ENCODE assay signal across 13 cellular contexts in genomic region chr20:33531047-33531877, GRCh38. TPM values are rescaled to one million over a fixed set of nuclear protein-coding genes. Genes with fewer than 3 reads are reported as not detected.
DNase-seq lines count a peak whose midpoint lies in the region; ATAC-seq, FAIRE-seq and TF ChIP-seq lines count a peak whose summit lies in the region.
"Had no signal": no experiment of that assay in that cellular context is flagged by ENCODE, and none has a peak within 500 bp of the region (broad histone marks: within the 10 kb centered on the region; RNA-seq: fewer than 3 reads in every experiment).

No MANE protein-coding gene starts in this region.

- CTCF ChIA-PET in activated CD4-positive, alpha-beta T cell treated with anti-CD3 and anti-CD28 coated beads, Interleukin-2, amount 10 ng/mL, durations not matched to agents 7 days and 5 days (lab: Charles Lee) = interaction anchor here (0.6 to 1.1 kb wide), 3 partner anchors 10 to 402 kb away, joined by 3 to 4 read pairs (median 3); no protein-coding TSS in a partner anchor

- peak overlapping the region; percentile 47 for H3K27ac Mint-ChIP-seq in activated CD4-positive, alpha-beta T cell treated with anti-CD3 and anti-CD28 coated beads, Interleukin-2, amount 10 ng/mL, durations not matched to agents 7 days and 5 days
- H3K27ac Mint-ChIP-seq in astrocyte (ENCODE audit: unreplicated experiment) = no peak overlapping the region
- no peak overlapping the region for H3K27ac Mint-ChIP-seq in activated naive CD8-positive, alpha-beta T cell treated with anti-CD3 and anti-CD28 coated beads, Interleukin-2, amount 50 U/mL, for 24 hours
- H3K27ac Mint-ChIP-seq: B cell had no signal

- no peak for TF ChIP-seq CTCF in astrocyte (IDR thresholded peaks at IDR 0.05; ENCODE audit: insufficient read depth, low read depth, low read length)

- H3K27me3 ChIP-seq in astrocyte (ENCODE audit: insufficient read depth, low read length) (no peaks in the 10 kb centered on the region), thymus (ENCODE audit: control insufficient read depth, insufficient read depth) (no peaks in the 10 kb centered on the region), MG63 (no peaks in the 10 kb centered on the region)
- H3K27me3 ChIP-seq: neutrophil had no signal

- no peak overlapping the region for H3K4me3 Mint-ChIP-seq in activated CD4-positive, alpha-beta T cell treated with anti-CD3 and anti-CD28 coated beads, Interleukin-2, amount 10 ng/mL, durations not matched to agents 7 days and 5 days
- no peak overlapping the region for H3K4me3 Mint-ChIP-seq in astrocyte (ENCODE audit: unreplicated experiment)
- no peak overlapping the region for H3K4me3 Mint-ChIP-seq in activated naive CD8-positive, alpha-beta T cell treated with anti-CD3 and anti-CD28 coated beads, Interleukin-2, amount 50 U/mL, for 24 hours
- H3K4me3 Mint-ChIP-seq: B cell had no signal

- peak; percentile 6 for ATAC-seq in left lobe of liver
- ATAC-seq in activated naive CD8-positive, alpha-beta T cell treated with anti-CD3 and anti-CD28 coated beads, Interleukin-2, amount 50 U/mL, for 24 hours = no peak

- H3K9me3 ChIP-seq in astrocyte (ENCODE audit: insufficient read depth, low read depth, low read length) = no peaks in the 10 kb centered on the region
- no peaks in the 10 kb centered on the region for H3K9me3 ChIP-seq in thymus (ENCODE audit: control insufficient read depth)
- no peaks in the 10 kb centered on the region for H3K9me3 ChIP-seq in MG63
- H3K9me3 ChIP-seq: neutrophil had no signal

- H3K27me3 Mint-ChIP-seq in activated CD4-positive, alpha-beta T cell treated with anti-CD3 and anti-CD28 coated beads, Interleukin-2, amount 10 ng/mL, durations not matched to agents 7 days and 5 days = no peaks in the 10 kb centered on the region
- H3K27me3 Mint-ChIP-seq in astrocyte (ENCODE audit: low read depth, unreplicated experiment) = no peaks in the 10 kb centered on the region
- no peaks in the 10 kb centered on the region for H3K27me3 Mint-ChIP-seq in activated naive CD8-positive, alpha-beta T cell treated with anti-CD3 and anti-CD28 coated beads, Interleukin-2, amount 50 U/mL, for 24 hours
- H3K27me3 Mint-ChIP-seq: B cell had no signal

- no peak overlapping the region for H3K9ac ChIP-seq in astrocyte (ENCODE audit: low read length)

- no peak for FAIRE-seq in astrocyte (lab: Jason Lieb, UNC)
- FAIRE-seq: bronchial epithelial cell had no signal

- no peak overlapping the region for H3K27ac ChIP-seq in astrocyte (ENCODE audit: low read depth, low read length)
- H3K27ac ChIP-seq in thymus (ENCODE audit: low read depth) = peak overlapping the region; percentile 31
- H3K27ac ChIP-seq: HL-60, neutrophil had no signal

- peak overlapping the region; percentile 14 for H3K4me2 ChIP-seq in astrocyte (ENCODE audit: low read length)

- H3K9me3 Mint-ChIP-seq in activated CD4-positive, alpha-beta T cell treated with anti-CD3 and anti-CD28 coated beads, Interleukin-2, amount 10 ng/mL, durations not matched to agents 7 days and 5 days = no peaks in the 10 kb centered on the region
- no peaks in the 10 kb centered on the region for H3K9me3 Mint-ChIP-seq in astrocyte (ENCODE audit: unreplicated experiment)
- H3K9me3 Mint-ChIP-seq in activated naive CD8-positive, alpha-beta T cell treated with anti-CD3 and anti-CD28 coated beads, Interleukin-2, amount 50 U/mL, for 24 hours = no peaks in the 10 kb centered on the region

- POLR2A ChIA-PET in activated CD4-positive, alpha-beta T cell treated with anti-CD3 and anti-CD28 coated beads, Interleukin-2, amount 10 ng/mL, durations not matched to agents 7 days and 5 days (lab: Charles Lee) = interaction anchor here (0.9 kb wide), 1 partner anchor 12 kb away, joined by 3 read pairs; no protein-coding TSS in a partner anchor

- H4K20me1 ChIP-seq in astrocyte (ENCODE audit: insufficient read depth, low read length) = peaks cover 25% of the 10 kb centered on the region

- peaks cover 14% of the 10 kb centered on the region for H3K4me1 Mint-ChIP-seq in activated CD4-positive, alpha-beta T cell treated with anti-CD3 and anti-CD28 coated beads, Interleukin-2, amount 10 ng/mL, durations not matched to agents 7 days and 5 days
- peaks cover 8% of the 10 kb centered on the region for H3K4me1 Mint-ChIP-seq in astrocyte (ENCODE audit: low read depth, unreplicated experiment)
- H3K4me1 Mint-ChIP-seq in activated naive CD8-positive, alpha-beta T cell treated with anti-CD3 and anti-CD28 coated beads, Interleukin-2, amount 50 U/mL, for 24 hours = peaks cover 10% of the 10 kb centered on the region

- no peak for DNase-seq in activated CD4-positive, alpha-beta T cell treated with anti-CD3 and anti-CD28 coated beads, Interleukin-2, amount 10 ng/mL, durations not matched to agents 7 days and 5 days
- no peak for DNase-seq in activated CD4-positive, alpha-beta T cell treated with anti-CD3 and anti-CD28 coated beads, Interleukin-2, amount 50 U/mL, for 1 hour
- DNase-seq in astrocyte (ENCODE audit: low read depth) (peak; percentile 54), left lobe of liver (ENCODE audit: low spot score) (no peak), MG63 (no peak)
- DNase-seq in activated naive CD8-positive, alpha-beta T cell treated with anti-CD3 and anti-CD28 coated beads, Interleukin-2, amount 50 U/mL, for 24 hours = no peak
- DNase-seq in activated CD8-positive, alpha-beta memory T cell treated with anti-CD3 and anti-CD28 coated beads, Interleukin-2, amount 50 U/mL, for 48 hours = no peak
- DNase-seq: NCI-H2029 treated with DMSO at 0.1 percent for 48 hours had no signal

- WGBS in thymus = 93% methylated on average over 6 of the region's 6 CpGs

- H3K36me3 ChIP-seq in astrocyte (ENCODE audit: insufficient read depth, low read length) (no peaks in the 10 kb centered on the region), thymus (ENCODE audit: control insufficient read depth, insufficient read depth) (peaks cover 4% of the 10 kb centered on the region), MG63 (no peaks in the 10 kb centered on the region)
- H3K36me3 ChIP-seq: neutrophil had no signal

- no peaks in the 10 kb centered on the region for H3K4me1 ChIP-seq in astrocyte (ENCODE audit: insufficient read depth, low read length)
- no peaks in the 10 kb centered on the region for H3K4me1 ChIP-seq in thymus (ENCODE audit: control insufficient read depth, insufficient read depth, low read length)

- no peaks in the 10 kb centered on the region for H3K79me2 ChIP-seq in astrocyte (ENCODE audit: insufficient read depth, low read length)

- peaks cover 6% of the 10 kb centered on the region for H3K36me3 Mint-ChIP-seq in activated CD4-positive, alpha-beta T cell treated with anti-CD3 and anti-CD28 coated beads, Interleukin-2, amount 10 ng/mL, durations not matched to agents 7 days and 5 days (ENCODE audit: low read depth)
- H3K36me3 Mint-ChIP-seq in astrocyte (ENCODE audit: low read depth, unreplicated experiment) = peaks cover 2% of the 10 kb centered on the region
- no peaks in the 10 kb centered on the region for H3K36me3 Mint-ChIP-seq in activated naive CD8-positive, alpha-beta T cell treated with anti-CD3 and anti-CD28 coated beads, Interleukin-2, amount 50 U/mL, for 24 hours (ENCODE audit: low read depth)

- H2AFZ ChIP-seq in astrocyte (ENCODE audit: low read depth, low read length) = no peak overlapping the region

- H3K4me3 ChIP-seq in astrocyte (ENCODE audit: insufficient read depth, low read depth, low read length) (no peak overlapping the region), thymus (ENCODE audit: low read length) (no peak overlapping the region), MG63 (no peak overlapping the region)

RNA-seq across cellular contexts. Expression of gene CBFA2T2, which starts 41.4 kb away (rescaled TPM):
- total RNA-seq in activated CD4-positive, alpha-beta T cell treated with anti-CD3 and anti-CD28 coated beads, Interleukin-2, amount 10 ng/mL, durations not matched to agents 7 days and 5 days = 10 to 100 TPM; 17.3 to 21.8 TPM
- total RNA-seq in astrocyte (12.2 and 14.6 TPM in 2 replicates), left lobe of liver (5.7 TPM)
- 9.1 TPM for polyA plus RNA-seq in thymus
- total RNA-seq in MG63 (2014; rRNA removed; shearing (Covaris generic); ENCODE audit: low replicate concordance) = 7.2 and 7.5 TPM in 2 replicates
